ENCODE assay signal across 1 cellular context in genomic region chr17:47934856-47935255, GRCh38.
TF ChIP-seq lines count a peak whose summit lies in the region.

No MANE protein-coding gene starts in this region.

TF ChIP-seq in endothelial cell of umbilical vein, 7 proteins besides CTCF, POLR2A, EP300 and RAD21:
- TF ChIP-seq GATA2 (IDR thresholded peaks at IDR 0.05; ENCODE audit: insufficient read depth, insufficient read length, low read depth, low read length) (no peak), JUN (IDR thresholded peaks at IDR 0.05; ENCODE audit: borderline replicate concordance, insufficient read depth, insufficient read length, low read depth) (no peak), POLR2AphosphoS5 (IDR thresholded peaks at IDR 0.05; ENCODE audit: insufficient read depth, low read depth, low read length) (no peak), MAX (IDR thresholded peaks at IDR 0.05; ENCODE audit: insufficient read depth, insufficient read length) (no peak), EZH2 (IDR thresholded peaks at IDR 0.05; ENCODE audit: borderline replicate concordance, low read depth, low read length, severe bottlenecking) (no peak), FOS (IDR thresholded peaks at IDR 0.05; ENCODE audit: borderline replicate concordance, insufficient read depth, low read length) (no peak), MYC (IDR thresholded peaks at IDR 0.05; ENCODE audit: low read depth, low read length) (no peak)
